In the genomic region with DNA sequence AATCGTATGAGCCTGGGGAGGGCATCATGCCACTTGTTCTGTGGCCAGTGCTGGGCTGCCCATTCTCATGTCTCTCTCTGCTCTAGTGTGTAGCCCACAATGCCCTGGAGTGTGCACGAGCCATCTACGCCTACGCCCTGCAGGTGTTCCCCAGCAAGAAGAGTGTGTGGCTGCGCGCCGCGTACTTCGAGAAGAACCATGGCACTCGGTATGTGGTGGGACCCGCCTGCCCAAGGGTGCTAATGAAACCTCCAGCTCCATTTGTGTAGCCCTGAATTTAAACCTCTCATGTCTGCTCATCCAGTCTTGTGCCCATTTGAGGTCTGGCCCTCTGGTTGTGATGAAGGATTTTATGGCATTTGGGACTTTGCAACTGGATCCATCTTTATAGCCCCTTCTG, we compare ENCODE assay signal across 31 cellular contexts. TPM values are rescaled to one million over a fixed set of nuclear protein-coding genes. Genes with fewer than 3 reads are reported as not detected.
"Had no signal": no experiment of that assay in that cellular context is flagged by ENCODE, and none has a peak within 500 bp of the region (broad histone marks: within the 10 kb centered on the region; RNA-seq: fewer than 3 reads in every experiment).

No MANE protein-coding gene starts in this region.

- H3K27ac ChIP-seq: brain microvascular endothelial cell, coronary artery, dorsolateral prefrontal cortex, epithelial cell of prostate, esophagus squamous epithelium, gastroesophageal sphincter, heart right ventricle, hepatocyte had no signal

- FAIRE-seq: astrocyte, bronchial epithelial cell, endothelial cell of umbilical vein had no signal

- DNase-seq: activated CD4-positive, alpha-beta memory T cell treated with anti-CD3 and anti-CD28 coated beads for 36 hours; activated CD4-positive, alpha-beta T cell treated with anti-CD3 and anti-CD28 coated beads for 1 hour; activated CD4-positive, alpha-beta T cell treated with anti-CD3 and anti-CD28 coated beads for 4 hours; activated CD8-positive, alpha-beta memory T cell treated with anti-CD3 and anti-CD28 coated beads, Interleukin-2, amount 10 ng/mL, durations not matched to agents 7 days and 5 days; activated CD8-positive, alpha-beta memory T cell treated with anti-CD3 and anti-CD28 coated beads, Interleukin-2, amount 50 U/mL, for 4 hours; activated CD8-positive, alpha-beta T cell treated with anti-CD3 and anti-CD28 coated beads, Interleukin-2, amount 10 ng/mL, durations not matched to agents 7 days and 5 days; activated gamma-delta T cell; activated naive CD4-positive, alpha-beta T cell; activated naive CD4-positive, alpha-beta T cell treated with anti-CD3 and anti-CD28 coated beads, Interleukin-2, amount 10 ng/mL, durations not matched to agents 7 days and 5 days; activated naive CD8-positive, alpha-beta T cell treated with anti-CD3 and anti-CD28 coated beads, Interleukin-2, amount 10 ng/mL, durations not matched to agents 7 days and 5 days; activated T-cell treated with anti-CD3 and anti-CD28 coated beads, Interleukin-2, amount 50 U/mL, for 1 hour; activated T-cell treated with anti-CD3 and anti-CD28 coated beads, Interleukin-2, amount 50 U/mL, for 48 hours; brain microvascular endothelial cell; dorsolateral prefrontal cortex; effector memory CD4-positive, alpha-beta T cell; esophagus squamous epithelium; foreskin melanocyte; heart right ventricle; T-helper 2 cell had no signal

- H3K4me2 ChIP-seq: hepatocyte had no signal

- H3K4me1 ChIP-seq: esophagus squamous epithelium, gastroesophageal sphincter, heart right ventricle had no signal

- H3K9me3 ChIP-seq: esophagus squamous epithelium, gastroesophageal sphincter, heart right ventricle had no signal

- H3K79me2 ChIP-seq: hepatocyte had no signal

- H3K27me3 ChIP-seq: brain microvascular endothelial cell, dorsolateral prefrontal cortex, esophagus squamous epithelium, gastroesophageal sphincter, heart right ventricle, hepatocyte had no signal

- H3K4me3 ChIP-seq: coronary artery, dorsolateral prefrontal cortex, esophagus squamous epithelium, gastroesophageal sphincter, heart right ventricle, hepatocyte had no signal

- H2AFZ ChIP-seq: hepatocyte had no signal

- ATAC-seq: activated CD8-positive, alpha-beta memory T cell treated with anti-CD3 and anti-CD28 coated beads, Interleukin-2, amount 10 ng/mL, durations not matched to agents 7 days and 5 days; activated CD8-positive, alpha-beta T cell treated with anti-CD3 and anti-CD28 coated beads, Interleukin-2, amount 10 ng/mL, durations not matched to agents 7 days and 5 days; activated naive CD4-positive, alpha-beta T cell treated with anti-CD3 and anti-CD28 coated beads, Interleukin-2, amount 50 U/mL, for 72 hours; gastroesophageal sphincter; heart right ventricle; WTC11 had no signal

RNA-seq across cellular contexts. Expression of a gene that starts 26.8 kb away (rescaled TPM):
- total RNA-seq: activated CD4-positive, alpha-beta memory T cell treated with anti-CD3 and anti-CD28 coated beads for 36 hours; activated CD8-positive, alpha-beta memory T cell treated with anti-CD3 and anti-CD28 coated beads for 36 hours; bronchial epithelial cell; fibroblast of lung; fibroblast of villous mesenchyme; hepatocyte had no signal
- polyA plus RNA-seq: fibroblast of lung had no signal
